8 cellular contexts compared by ENCODE assay signal in genomic region chr1:40476924-40477679, GRCh38. TPM values are rescaled to one million over a fixed set of nuclear protein-coding genes. Genes with fewer than 3 reads are reported as not detected.
DNase-seq lines count a peak whose midpoint lies in the region; ATAC-seq and TF ChIP-seq lines count a peak whose summit lies in the region.

Gene ZFP69 (plus strand): TSS chr1:40477290. CDS start chr1:40479362, 2,072 bp downstream.

- H2AFZ ChIP-seq in SK-N-SH (ENCODE audit: low read depth) = peak within 1 kb of the TSS; percentile 88

- peak within 1 kb of the TSS; percentile 68 for H3K9ac ChIP-seq in SK-N-SH

- TF ChIP-seq RAD21 in SK-N-SH (IDR thresholded peaks at IDR 0.05; ENCODE audit: low read length) = no peak

- H3K27me3 ChIP-seq in SK-N-SH (ENCODE audit: insufficient read depth) (no peaks in the 10 kb centered on the region), cardiac muscle cell (no peaks in the 10 kb centered on the region), tibial nerve (no peaks in the 10 kb centered on the region)

- H3K4me3 ChIP-seq in SK-N-SH (ENCODE audit: low read depth in 2 of 2, low read length in 1 of 2) (peak within 1 kb of the TSS; percentile 73 to 79), cardiac muscle cell (peak within 1 kb of the TSS; percentile 93), tibial nerve (peak within 1 kb of the TSS; percentile 74 to 92 (median 88))

- H3K27ac Mint-ChIP-seq in activated naive CD4-positive, alpha-beta T cell treated with anti-CD3 and anti-CD28 coated beads, Interleukin-2, amount 50 U/mL, for 72 hours = peak within 1 kb of the TSS in 1 of 2 donors; percentile 54

- H3K4me1 ChIP-seq in SK-N-SH (ENCODE audit: control insufficient read depth in 1 of 2, insufficient read depth in 2 of 2, low read depth in 1 of 2, low read length in 1 of 2) (peaks cover 0 to 7% of the 10 kb centered on the region in 2 experiments; a peak in 2 of 4 replicates), cardiac muscle cell (ENCODE audit: low read depth) (no peaks in the 10 kb centered on the region), tibial nerve (peaks cover 0 to 12% (median 5%) of the 10 kb centered on the region in 4 donors)

- POLR2A ChIA-PET in SK-N-SH (lab: Yijun Ruan, JAX) = interaction anchor here (0.6 to 1.4 kb wide), 3 partner anchors 20 to 31 kb away, joined by 3 to 7 read pairs (median 3); partner anchors contain the start of genes EXO5 and ZFP69B

- H3K9me3 Mint-ChIP-seq in activated naive CD4-positive, alpha-beta T cell treated with anti-CD3 and anti-CD28 coated beads, Interleukin-2, amount 50 U/mL, for 72 hours = peaks cover 16 to 22% of the 10 kb centered on the region in 2 donors

- peaks cover 1 to 12% of the 10 kb centered on the region in 2 experiments for H3K36me3 ChIP-seq in SK-N-SH (replicated peaks in 1 of 2; ENCODE audit: control insufficient read depth in 1 of 2, insufficient read depth in 2 of 2, low read length in 1 of 2)
- no peaks in the 10 kb centered on the region for H3K36me3 ChIP-seq in cardiac muscle cell
- H3K36me3 ChIP-seq in tibial nerve = peaks cover 0 to 29% (median 0%) of the 10 kb centered on the region in 3 donors

- H3F3A ChIP-seq in SK-N-SH (replicated peaks; ENCODE audit: insufficient read depth) = no peaks in the 10 kb centered on the region

- H3K9me3 ChIP-seq in SK-N-SH = peaks cover 19% of the 10 kb centered on the region
- no peaks in the 10 kb centered on the region for H3K9me3 ChIP-seq in cardiac muscle cell (ENCODE audit: low read depth)
- peaks cover 0 to 46% (median 12%) of the 10 kb centered on the region in 4 donors for H3K9me3 ChIP-seq in tibial nerve

- TF ChIP-seq POLR2A in tibial nerve (IDR thresholded peaks at IDR 0.05) = peak; percentile 27 to 37

- H3K4me2 ChIP-seq in SK-N-SH = peak within 1 kb of the TSS; percentile 86

- WGBS in SK-N-SH (ENCODE audit: low lambda C conversion rate) = 15% methylated on average over 21 of the region's 65 CpGs
- WGBS in tibial nerve, 2 donors = 1% methylated on average over 26 to 64 of the region's 65 CpGs

- DNase-seq in CD1c-positive myeloid dendritic cell (ENCODE audit: extremely low spot score) = peak; percentile 64
- DNase-seq in KG1 (lab: John Stamatoyannopoulos, UW) = peak; percentile 61
- peak; percentile 97 for DNase-seq in SK-N-SH
- peak; percentile 63 to 69 for DNase-seq in activated naive CD4-positive, alpha-beta T cell treated with anti-CD3 and anti-CD28 coated beads, Interleukin-2, amount 50 U/mL, for 72 hours (ENCODE audit: low spot score in 2 of 2)
- DNase-seq in cardiac muscle cell (ENCODE audit: low read depth in 1 of 2, low spot score in 1 of 2) = peak; percentile 81
- peak; percentile 20 for DNase-seq in pons (ENCODE audit: low spot score)
- peak; percentile 5 to 29 for DNase-seq in tibial nerve (ENCODE audit: low spot score in 2 of 2)

- H3K27ac ChIP-seq in SK-N-SH (ENCODE audit: low read depth in 2 of 2, low read length in 1 of 2) (peak within 1 kb of the TSS in 1 of 2 experiments; percentile 63; a peak in 2 of 4 replicates), cardiac muscle cell (peak within 1 kb of the TSS; percentile 38), tibial nerve (peak within 1 kb of the TSS; percentile 51 to 81 (median 66))

- H4K20me1 ChIP-seq in SK-N-SH (ENCODE audit: insufficient read depth) = no peaks in the 10 kb centered on the region

- CTCF ChIA-PET in SK-N-SH (lab: Yijun Ruan, JAX) = interaction anchor here (0.6 to 1.0 kb wide), 2 partner anchors 39 to 55 kb away, joined by 3 read pairs; no protein-coding TSS in a partner anchor

- H3K79me2 ChIP-seq in SK-N-SH (ENCODE audit: insufficient read depth) = no peaks in the 10 kb centered on the region

- ATAC-seq in GM19452 (IDR thresholded peaks at IDR 0.05; ENCODE audit: unreplicated experiment) = peak; percentile 76
- peak; percentile 90 to 92 for ATAC-seq in activated naive CD4-positive, alpha-beta T cell treated with anti-CD3 and anti-CD28 coated beads, Interleukin-2, amount 50 U/mL, for 72 hours

- peaks cover 38 to 58% of the 10 kb centered on the region in 2 donors for H3K36me3 Mint-ChIP-seq in activated naive CD4-positive, alpha-beta T cell treated with anti-CD3 and anti-CD28 coated beads, Interleukin-2, amount 50 U/mL, for 72 hours

- no peaks in the 10 kb centered on the region for H3K9me2 ChIP-seq in SK-N-SH

- no peak for TF ChIP-seq CTCF in SK-N-SH (IDR thresholded peaks at IDR 0.05)
- no peak for TF ChIP-seq CTCF in cardiac muscle cell (IDR thresholded peaks at IDR 0.05; ENCODE audit: low read depth, low read length)
- TF ChIP-seq CTCF in tibial nerve (IDR thresholded peaks at IDR 0.05) = peak in 1 of 5 experiments; percentile 15

- TF ChIP-seq EP300 in SK-N-SH (IDR thresholded peaks at IDR 0.05; ENCODE audit: borderline replicate concordance in 1 of 2, low read depth in 1 of 2, low read length in 1 of 2) (no peak), tibial nerve (IDR thresholded peaks at IDR 0.05) (no peak)

TF ChIP-seq in SK-N-SH, 30 proteins besides CTCF, POLR2A, EP300 and RAD21 (continues in another document):
- TF ChIP-seq YY1 (IDR thresholded peaks at IDR 0.05; ENCODE audit: low read depth) (no peak), PBX3 (IDR thresholded peaks at IDR 0.05) (no peak), MXI1 (IDR thresholded peaks at IDR 0.05; ENCODE audit: low read depth, low read length) (peak; percentile 73; the same call in 1 of the 2 replicates), CHD2 (IDR thresholded peaks at IDR 0.05; ENCODE audit: low read length, partially characterized antibody) (no peak), REST (IDR thresholded peaks at IDR 0.05; ENCODE audit: low read depth, low read length) (no peak), JUND (IDR thresholded peaks at IDR 0.05) (no peak), GABPA (IDR thresholded peaks at IDR 0.05; ENCODE audit: low read depth) (no peak; the same call in 1 of the 2 replicates), FOSL2 (IDR thresholded peaks at IDR 0.05; ENCODE audit: borderline replicate concordance, low read depth) (no peak), RCOR1 (IDR thresholded peaks at IDR 0.05; ENCODE audit: low read length) (no peak), POLR2AphosphoS5 (IDR thresholded peaks at IDR 0.05; ENCODE audit: low read depth, low read length) (peak; percentile 30), TEAD4 (IDR thresholded peaks at IDR 0.05; ENCODE audit: borderline replicate concordance, insufficient read depth) (no peak), ELF1 (IDR thresholded peaks at IDR 0.05) (peak; percentile 96), RXRA (IDR thresholded peaks at IDR 0.05; ENCODE audit: borderline replicate concordance, low read depth) (no peak), MAX (IDR thresholded peaks at IDR 0.05; ENCODE audit: low read depth) (peak; percentile 64; the same call in 1 of the 2 replicates), NRF1 (IDR thresholded peaks at IDR 0.05; ENCODE audit: low read depth, low read length) (no peak), MEF2A (IDR thresholded peaks at IDR 0.05; ENCODE audit: borderline replicate concordance, low read depth) (no peak), SIN3A (IDR thresholded peaks at IDR 0.05; ENCODE audit: borderline replicate concordance, low read depth, low read length) (peak; percentile 34; the same call in 1 of the 2 replicates), TAF1 (IDR thresholded peaks at IDR 0.05; ENCODE audit: borderline replicate concordance, low read depth, low read length) (no peak; the same call in none of the 2 replicates), FOXJ3 (CRISPR knock-in tag; IDR thresholded peaks at IDR 0.05) (no peak)

RNA-seq across cellular contexts. Expression of gene ZFP69, which starts in this region (rescaled TPM):
- polyA plus RNA-seq in SK-N-SH (2012; rRNA removed) (1.9 and 2.2 TPM in 2 replicates), cardiac muscle cell (3.2 and 7.2 TPM in 2 replicates)
- 2.5 and 3.2 TPM in 2 replicates for polyA plus RNA-seq in SK-N-SH (2012; cell fraction: cytosol; rRNA removed)
- 2.1 and 4.0 TPM in 2 replicates for polyA plus RNA-seq in SK-N-SH (2012; cell fraction: nucleus; rRNA removed)
- 1 to 10 TPM in 1 of 2 donors, under 1 TPM in 1; 0.71 to 4.9 TPM for total RNA-seq in activated naive CD4-positive, alpha-beta T cell treated with anti-CD3 and anti-CD28 coated beads, Interleukin-2, amount 50 U/mL, for 72 hours
- total RNA-seq in cardiac muscle cell (2.9 and 4.9 TPM in 2 replicates), tibial nerve (1 to 10 TPM; 1.7 to 7.6 (median 3.4) TPM)

Comparison
In these comparisons a context has a peak if more than half of its experiments do, and no peak if none do; other contexts are left out.
1. DNase-seq: peak in every context shown above with its lines; median percentile 97 in SK-N-SH; 81 in cardiac muscle cell; 66 in activated naive CD4-positive, alpha-beta T cell treated with anti-CD3 and anti-CD28 coated beads, Interleukin-2, amount 50 U/mL, for 72 hours; 64 in CD1c-positive myeloid dendritic cell; 61 in KG1; 20 in pons; 17 in tibial nerve.